27 cellular contexts compared by ENCODE assay signal in the genomic region with DNA sequence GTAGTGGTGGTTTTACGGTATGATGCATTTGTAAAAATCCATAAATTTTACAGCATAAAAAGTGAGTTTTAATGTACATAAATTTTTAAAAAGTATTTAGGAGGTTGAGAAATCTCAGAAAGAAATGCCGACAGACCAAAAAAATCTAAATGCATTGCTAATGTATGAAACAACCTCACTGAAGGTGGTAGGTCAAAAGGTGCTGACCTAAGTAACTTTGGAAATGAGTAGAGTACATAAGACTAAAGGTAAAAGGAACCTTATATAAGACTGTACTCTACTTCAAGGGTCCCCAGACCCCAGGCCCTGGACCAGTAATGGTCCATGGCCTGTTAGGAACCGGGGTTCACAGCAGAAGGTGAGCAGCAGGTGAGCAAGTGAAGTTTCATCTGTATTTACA.
"Had no signal": no experiment of that assay in that cellular context is flagged by ENCODE, and none has a peak within 500 bp of the region (broad histone marks: within the 10 kb centered on the region; RNA-seq: fewer than 3 reads in every experiment).

No MANE protein-coding gene starts in this region.

- DNase-seq: stimulated activated CD4-positive, alpha-beta T cell treated with anti-CD3 and anti-CD28 coated beads, Interleukin-2, amount 100 ng/mL, for 48 hours; stimulated activated CD4-positive, alpha-beta T cell treated with anti-CD3 and anti-CD28 coated beads, Interleukin-4, amount 100 ng/mL, for 1 hour; stimulated activated CD4-positive, alpha-beta T cell treated with anti-CD3 and anti-CD28 coated beads, Interleukin-4, amount 100 ng/mL, for 24 hours; stimulated activated CD4-positive, alpha-beta T cell treated with anti-CD3 and anti-CD28 coated beads, Interleukin-4, amount 100 ng/mL, for 4 hours; stimulated activated CD8-positive, alpha-beta memory T cell treated with anti-CD3 and anti-CD28 coated beads, Interleukin-4, amount 100 ng/mL, for 48 hours; stimulated activated naive B cell treated with anti-CD40 and anti-IgM and Interleukin-4, amounts not matched to agents 10 μg/mL and 1 μg/mL and 100 μg/mL, for 72 hours; stimulated activated naive CD4-positive, alpha-beta T cell; stimulated activated naive CD4-positive, alpha-beta T cell treated with Interleukin-2 at 50 U/mL for 16 hours; stimulated activated naive CD8-positive, alpha-beta T cell treated with anti-CD3 and anti-CD28 coated beads, Interleukin-15, amount 100 ng/mL, for 72 hours; stimulated activated naive CD8-positive, alpha-beta T cell treated with anti-CD3 and anti-CD28 coated beads, Interleukin-15, Interleukin-2, amounts not matched to agents 100 U/mL and 50 U/mL, for 24 hours; stomach; substantia nigra; testis; thyroid gland; tibial artery; transverse colon; trophoblast cell; upper lobe of left lung; upper lobe of right lung; uterus had no signal

- H3K27me3 ChIP-seq: stomach, suprapubic skin, testis, thyroid gland, tibial artery, tibial nerve, transverse colon, upper lobe of left lung, upper lobe of right lung, uterus, vagina had no signal

- ATAC-seq: stimulated activated effector memory CD8-positive, alpha-beta T cell treated with anti-CD3 and anti-CD28 coated beads, Interleukin-12 subunit alpha, Interleukin-12 subunit beta, amount 100 ng/mL, for 72 hours; stimulated activated memory B cell treated with anti-CD40 and anti-IgM and Interleukin-4, amounts not matched to agents 10 μg/mL and 1 μg/mL and 100 μg/mL, for 72 hours; stimulated activated naive B cell treated with anti-CD40 and anti-IgM and Interleukin-4, amounts not matched to agents 10 μg/mL and 1 μg/mL and 100 μg/mL, for 72 hours; stimulated activated naive CD8-positive, alpha-beta T cell treated with anti-CD3 and anti-CD28 coated beads, Interleukin-15, amount 100 ng/mL, for 72 hours; stimulated activated naive CD8-positive, alpha-beta T cell treated with anti-CD3 and anti-CD28 coated beads, Interleukin-15, Interleukin-2, amounts not matched to agents 100 U/mL and 50 U/mL, for 24 hours; upper lobe of right lung had no signal

- H3K4me1 ChIP-seq: testis, thyroid gland, upper lobe of left lung had no signal

- FAIRE-seq: urothelium cell line had no signal

- H3K9me3 ChIP-seq: stomach, suprapubic skin, testis, thoracic aorta, thyroid gland, tibial artery, tibial nerve, transverse colon, upper lobe of left lung, upper lobe of right lung, uterus, vagina had no signal

- H3K27ac ChIP-seq: stomach, suprapubic skin, testis, thoracic aorta, thyroid gland, tibial artery, tibial nerve, transverse colon, upper lobe of left lung, upper lobe of right lung, uterus, vagina had no signal

- H3K4me3 ChIP-seq: stomach, suprapubic skin, testis, thoracic aorta, thyroid gland, tibial artery, tibial nerve, transverse colon, upper lobe of left lung, upper lobe of right lung, uterus, vagina had no signal

- H3K36me3 ChIP-seq: stomach, suprapubic skin, thoracic aorta, thyroid gland, tibial artery, tibial nerve, transverse colon, upper lobe of left lung, upper lobe of right lung, uterus, vagina had no signal
